ENCODE assay signal across 19 cellular contexts in genomic region chr1:66527688-66528087, GRCh38. TPM values are rescaled to one million over a fixed set of nuclear protein-coding genes. Genes with fewer than 3 reads are reported as not detected.
DNase-seq lines count a peak whose midpoint lies in the region; ATAC-seq and TF ChIP-seq lines count a peak whose summit lies in the region.
"Had no signal": no experiment of that assay in that cellular context is flagged by ENCODE, and none has a peak within 500 bp of the region (broad histone marks: within the 10 kb centered on the region; RNA-seq: fewer than 3 reads in every experiment).

No MANE protein-coding gene starts in this region.

- H3K36me3 ChIP-seq in SK-N-SH (replicated peaks in 1 of 2; ENCODE audit: control insufficient read depth in 1 of 2, insufficient read depth in 2 of 2, low read length in 1 of 2): no peaks in the 10 kb centered on the region
- H3K36me3 ChIP-seq: left lung, SJCRH30, uterus had no signal

- no peaks in the 10 kb centered on the region for H3K79me2 ChIP-seq in SK-N-SH (ENCODE audit: insufficient read depth)

- peaks cover 0 to 9% of the 10 kb centered on the region in 2 experiments; a peak in 2 of 4 replicates for H3K4me1 ChIP-seq in SK-N-SH (ENCODE audit: control insufficient read depth in 1 of 2, insufficient read depth in 2 of 2, low read depth in 1 of 2, low read length in 1 of 2)
- H3K4me1 ChIP-seq: uterus had no signal

- H3K9me3 ChIP-seq in SK-N-SH: no peaks in the 10 kb centered on the region
- H3K9me3 ChIP-seq: left lung, SJCRH30, uterus had no signal

- no peaks in the 10 kb centered on the region for H3K27me3 ChIP-seq in SK-N-SH (ENCODE audit: insufficient read depth)
- H3K27me3 ChIP-seq: SJCRH30, uterus had no signal

- H2AFZ ChIP-seq in SK-N-SH (ENCODE audit: low read depth): no peak overlapping the region

- H3K4me2 ChIP-seq in SK-N-SH: no peak overlapping the region

- POLR2A ChIA-PET in SK-N-SH (lab: Yijun Ruan, JAX): no interaction called here

- H3K9ac ChIP-seq in SK-N-SH: no peak overlapping the region

- peaks cover 3% of the 10 kb centered on the region for H3F3A ChIP-seq in SK-N-SH (replicated peaks; ENCODE audit: insufficient read depth)

- peak; percentile 34 for DNase-seq in GM03348 (ENCODE audit: low spot score)
- DNase-seq in SK-N-SH: no peak
- DNase-seq in epithelial cell of prostate (ENCODE audit: low read depth, low spot score): no peak
- peak; percentile 88 to 92 for DNase-seq in lung microvascular endothelial cell (ENCODE audit: low read depth in 2 of 2)
- DNase-seq in kidney glomerular epithelial cell (lab: John Stamatoyannopoulos, UW): no peak
- DNase-seq in caudate nucleus (lab: John Stamatoyannopoulos, UW): no peak
- no peak for DNase-seq in T-helper 9 cell
- DNase-seq: activated CD4-positive, CD25-positive, alpha-beta regulatory T cell treated with anti-CD3 and anti-CD28 coated beads, Interleukin-2, amount 50 U/mL, for 72 hours; activated gamma-delta T cell; AML-193; GDM1; left lung; NCI-H1092; NCI-H69; SJCRH30; uterus had no signal

- TF ChIP-seq RAD21 in SK-N-SH (IDR thresholded peaks at IDR 0.05; ENCODE audit: low read length): no peak

- H3K4me3 ChIP-seq in SK-N-SH (ENCODE audit: low read depth in 2 of 2, low read length in 1 of 2): no peak overlapping the region
- H3K4me3 ChIP-seq: coronary artery, left lung, SJCRH30, uterus had no signal

- no peak for TF ChIP-seq CTCF in SK-N-SH (IDR thresholded peaks at IDR 0.05)

- peak overlapping the region in 1 of 2 experiments; percentile 71; a peak in 2 of 4 replicates for H3K27ac ChIP-seq in SK-N-SH (ENCODE audit: low read depth in 2 of 2, low read length in 1 of 2)
- H3K27ac ChIP-seq in epithelial cell of prostate: peak overlapping the region; percentile 1
- H3K27ac ChIP-seq in caudate nucleus (ENCODE audit: low read depth, low read length): no peak overlapping the region
- H3K27ac ChIP-seq: coronary artery, left lung, SJCRH30, uterus had no signal

- CTCF ChIA-PET in SK-N-SH (lab: Yijun Ruan, JAX): interaction anchor here (1.4 to 1.6 kb wide), 3 partner anchors 16 to 24 kb away, joined by 4 to 13 read pairs (median 4); no protein-coding TSS in a partner anchor

- H4K20me1 ChIP-seq in SK-N-SH (ENCODE audit: insufficient read depth): no peaks in the 10 kb centered on the region

- TF ChIP-seq EP300 in SK-N-SH (IDR thresholded peaks at IDR 0.05; ENCODE audit: borderline replicate concordance in 1 of 2, low read depth in 1 of 2, low read length in 1 of 2): no peak

- no peaks in the 10 kb centered on the region for H3K9me2 ChIP-seq in SK-N-SH

- WGBS in SK-N-SH (ENCODE audit: low lambda C conversion rate): 66% methylated on average over 2 of the region's 2 CpGs

- ATAC-seq in HG03378 (IDR thresholded peaks at IDR 0.05; ENCODE audit: unreplicated experiment): no peak
- ATAC-seq: left lung had no signal

TF ChIP-seq in SK-N-SH, 30 proteins besides CTCF, POLR2A, EP300 and RAD21:
- peak; percentile 43; the same call in 1 of the 2 replicates for TF ChIP-seq TCF12 (IDR thresholded peaks at IDR 0.05)
- TF ChIP-seq CHD2 (IDR thresholded peaks at IDR 0.05; ENCODE audit: low read length, partially characterized antibody): no peak

RNA-seq across cellular contexts. Expression of gene SGIP1, which starts 6.3 kb away (rescaled TPM):
- 15.5 and 22.1 TPM in 2 replicates for polyA plus RNA-seq in SK-N-SH (2012; rRNA removed)
- polyA plus RNA-seq in SK-N-SH (2012; cell fraction: cytosol; rRNA removed): 12.4 and 15.1 TPM in 2 replicates
- 35.3 and 68.0 TPM in 2 replicates for polyA plus RNA-seq in SK-N-SH (2012; cell fraction: nucleus; rRNA removed)
- total RNA-seq in lung microvascular endothelial cell: 22.9 and 34.1 TPM in 2 replicates
- total RNA-seq: OCI-LY7 had no signal

Comparison
In these comparisons a context has a peak if more than half of its experiments do, and no peak if none do; other contexts are left out.
1. DNase-seq: peak in GM03348 (single experiment) and lung microvascular endothelial cell (2 of 2); none in SK-N-SH (single experiment), epithelial cell of prostate (single experiment), kidney glomerular epithelial cell (single experiment), caudate nucleus (0 of 61) and T-helper 9 cell (single experiment).